ENCODE assay signal across 16 cellular contexts in genomic region chr9:35598863-35599590, GRCh38. TPM values are rescaled to one million over a fixed set of nuclear protein-coding genes. Genes with fewer than 3 reads are reported as not detected.
DNase-seq lines count a peak whose midpoint lies in the region; ATAC-seq and TF ChIP-seq lines count a peak whose summit lies in the region.
"Had no signal": no experiment of that assay in that cellular context is flagged by ENCODE, and none has a peak within 500 bp of the region (broad histone marks: within the 10 kb centered on the region; RNA-seq: fewer than 3 reads in every experiment).

No MANE protein-coding gene starts in this region.

- no peak for TF ChIP-seq POLR2A in breast epithelium (IDR thresholded peaks at IDR 0.05)
- no peak for TF ChIP-seq POLR2A in Peyer's patch (IDR thresholded peaks at IDR 0.05)

- no peaks in the 10 kb centered on the region for H3K27me3 ChIP-seq in mammary epithelial cell (ENCODE audit: insufficient read depth, low read length)
- no peaks in the 10 kb centered on the region for H3K27me3 ChIP-seq in breast epithelium
- no peaks in the 10 kb centered on the region for H3K27me3 ChIP-seq in Peyer's patch
- no peaks in the 10 kb centered on the region for H3K27me3 ChIP-seq in upper lobe of right lung

- dilution Hi-C loops in mammary epithelial cell (cut with HindIII; ENCODE audit: low sequenced_read_pairs): no loop called here

- in situ Hi-C loops in mammary epithelial cell (cut with MboI; ENCODE audit: low sequenced_read_pairs in 2 of 2): no loop called here

- no peak overlapping the region for H2AFZ ChIP-seq in mammary epithelial cell (ENCODE audit: low read depth, low read length)

- ATAC-seq in left lobe of liver (peak; percentile 8), upper lobe of right lung (peak; percentile 76), GM21737 (IDR thresholded peaks at IDR 0.05; ENCODE audit: unreplicated experiment) (no peak)
- ATAC-seq: activated naive CD4-positive, alpha-beta T cell treated with anti-CD3 and anti-CD28 coated beads, Interleukin-2, amount 50 U/mL, for 72 hours; K562 had no signal

- no peak overlapping the region for H3K4me2 ChIP-seq in mammary epithelial cell (ENCODE audit: insufficient read depth, low read depth, low read length)

- H3K4me3 ChIP-seq in mammary epithelial cell (replicated peaks in 1 of 3; ENCODE audit: insufficient read depth in 1 of 3, low read depth in 2 of 3, low read length in 3 of 3) (no peak overlapping the region), breast epithelium (no peak overlapping the region), Peyer's patch (no peak overlapping the region), upper lobe of right lung (no peak overlapping the region)
- H3K4me3 ChIP-seq: K562 had no signal

- WGBS in mammary epithelial cell (ENCODE audit: low coverage, missing lambda C conversion rate): 83% methylated on average over 8 of the region's 11 CpGs

- intact Hi-C loops in mammary epithelial cell (cut with micrococcal nuclease) (no loop called here), breast epithelium (cut with DNase I; ENCODE audit: low total_unique reads) (no loop called here), upper lobe of right lung (cut with DNase I) (no loop called here)

- DNase-seq in mammary epithelial cell (peak; percentile 10), breast epithelium (ENCODE audit: low spot score in 2 of 2) (no peak), Peyer's patch (peak in 2 of 3 donors; percentile 57 to 63), left lobe of liver (ENCODE audit: low spot score) (no peak), upper lobe of right lung (no peak), midbrain (lab: John Stamatoyannopoulos, UW) (no peak)
- DNase-seq in activated CD4-positive, alpha-beta T cell treated with anti-CD3 and anti-CD28 coated beads, Interleukin-2, amount 50 U/mL, for 4 hours: no peak
- DNase-seq: activated CD4-positive, alpha-beta T cell treated with anti-CD3 and anti-CD28 coated beads for 1 hour; HFFc6; NCI-H1930 had no signal

- H3K9me3 ChIP-seq in mammary epithelial cell (replicated peaks; ENCODE audit: insufficient read depth, low read length) (no peaks in the 10 kb centered on the region), breast epithelium (peaks cover under 1 to 8% of the 10 kb centered on the region in 2 donors), Peyer's patch (peaks cover 0 to 5% (median 0%) of the 10 kb centered on the region in 4 donors), upper lobe of right lung (peaks cover 1% of the 10 kb centered on the region)

- no peaks in the 10 kb centered on the region for H4K20me1 ChIP-seq in mammary epithelial cell (ENCODE audit: insufficient read depth, low read length)

- H3K36me3 ChIP-seq in mammary epithelial cell (ENCODE audit: insufficient read depth, low read length): no peaks in the 10 kb centered on the region
- no peaks in the 10 kb centered on the region for H3K36me3 ChIP-seq in breast epithelium
- H3K36me3 ChIP-seq in Peyer's patch: no peaks in the 10 kb centered on the region
- no peaks in the 10 kb centered on the region for H3K36me3 ChIP-seq in upper lobe of right lung

- H3K79me2 ChIP-seq in mammary epithelial cell (ENCODE audit: insufficient read depth, low read length): peaks cover 8% of the 10 kb centered on the region

- BruUV-seq in mammary epithelial cell (replicated peaks; lab: Mats Ljungman, UMichigan): no TSS peak

- H3K27ac ChIP-seq in mammary epithelial cell (ENCODE audit: insufficient read depth, low read depth, low read length): no peak overlapping the region
- H3K27ac ChIP-seq in breast epithelium: no peak overlapping the region
- H3K27ac ChIP-seq in Peyer's patch: peak overlapping the region in 1 of 4 donors; percentile 55
- no peak overlapping the region for H3K27ac ChIP-seq in upper lobe of right lung

- no peak overlapping the region for H3K9ac ChIP-seq in mammary epithelial cell (ENCODE audit: insufficient read depth, low read length)

- H3K4me1 ChIP-seq in mammary epithelial cell (ENCODE audit: insufficient read depth, low read length): peaks cover 10% of the 10 kb centered on the region
- no peaks in the 10 kb centered on the region for H3K4me1 ChIP-seq in breast epithelium
- peaks cover 0 to 8% (median 5%) of the 10 kb centered on the region in 4 donors for H3K4me1 ChIP-seq in Peyer's patch
- H3K4me1 ChIP-seq in upper lobe of right lung: peaks cover 11% of the 10 kb centered on the region

- CTCF ChIA-PET in mammary epithelial cell (lab: Charles Lee; ENCODE audit: low non-redundant PET): no interaction called here

- no peak for TF ChIP-seq CTCF in mammary epithelial cell (conservative IDR thresholded peaks at IDR 0.05 in 1 of 2, IDR thresholded peaks at IDR 0.05 in 1 of 2; ENCODE audit: extremely low read depth in 1 of 2, insufficient read depth in 1 of 2, low read depth in 1 of 2, low read length in 2 of 2)
- no peak for TF ChIP-seq CTCF in breast epithelium (IDR thresholded peaks at IDR 0.05)
- TF ChIP-seq CTCF in Peyer's patch (IDR thresholded peaks at IDR 0.05): no peak
- no peak for TF ChIP-seq CTCF in upper lobe of right lung (IDR thresholded peaks at IDR 0.05)

RNA-seq across cellular contexts. Expression of gene TESK1, which starts 6.0 kb away (rescaled TPM):
- total RNA-seq in mammary epithelial cell: 10 to 100 TPM; 22.7 to 37.9 TPM
- 13.1 TPM for polyA plus RNA-seq in mammary epithelial cell
- polyA minus RNA-seq in mammary epithelial cell: 24.4 TPM
- total RNA-seq in breast epithelium: 10 to 100 TPM; 26.5 to 50.4 (median 33.8) TPM
- 10 to 100 TPM; 21.5 to 85.1 (median 50.7) TPM for total RNA-seq in Peyer's patch
- total RNA-seq in left lobe of liver: 15.6 TPM
- total RNA-seq in upper lobe of right lung: 43.9 TPM

RNA-seq across cellular contexts. Expression of gene CD72, which starts 19.2 kb away (rescaled TPM):
- 1 to 10 TPM; 1.5 to 1.7 TPM for total RNA-seq in mammary epithelial cell
- polyA plus RNA-seq in mammary epithelial cell: 0.49 TPM
- polyA minus RNA-seq in mammary epithelial cell: not detected
- 1 to 10 TPM; 3.6 to 6.4 (median 5.1) TPM for total RNA-seq in breast epithelium
- 10 to 100 TPM in 1 of 4 donors, 1 to 10 TPM in 3; 2.3 to 62.7 (median 4.4) TPM for total RNA-seq in Peyer's patch
- 0.93 TPM for total RNA-seq in left lobe of liver
- 3.0 TPM for total RNA-seq in upper lobe of right lung

RNA-seq across cellular contexts. Expression of gene SIT1, which starts 51.7 kb away (rescaled TPM):
- total RNA-seq in mammary epithelial cell: not detected
- not detected for polyA plus RNA-seq in mammary epithelial cell
- polyA minus RNA-seq in mammary epithelial cell: not detected
- 1 to 10 TPM; 1.2 to 3.2 (median 1.3) TPM for total RNA-seq in breast epithelium
- total RNA-seq in Peyer's patch: 1 to 10 TPM in 1 of 4 donors, not detected in 3; 2.4 TPM
- 0.23 TPM for total RNA-seq in left lobe of liver
- 2.2 TPM for total RNA-seq in upper lobe of right lung
- total RNA-seq: astrocyte, chondrocyte, HFFc6, K562, pulmonary artery endothelial cell had no signal
- polyA plus RNA-seq: K562 had no signal

RNA-seq across cellular contexts. Expression of gene RMRP, which starts 58.8 kb away (rescaled TPM):
- total RNA-seq in mammary epithelial cell: over 10,000 TPM; 16,267 to 114,057 TPM
- polyA plus RNA-seq in mammary epithelial cell: 37.3 TPM
- 5,045 TPM for polyA minus RNA-seq in mammary epithelial cell
- 1,000 to 10,000 TPM; 1,664 to 2,064 (median 2,058) TPM for total RNA-seq in breast epithelium
- total RNA-seq in Peyer's patch: 1,000 to 10,000 TPM in 3 of 4 donors, not detected in 1; 1,673 to 3,824 (median 2,659) TPM
- 13,056 TPM for total RNA-seq in left lobe of liver
- total RNA-seq in upper lobe of right lung: 30,828 TPM

RNA-seq across cellular contexts. Expression of gene CCDC107, which starts 59.1 kb away (rescaled TPM):
- total RNA-seq in mammary epithelial cell (10 to 100 TPM; 16.3 TPM), breast epithelium (100 to 1,000 TPM in 1 of 3 donors, 10 to 100 TPM in 2; 18.3 to 102 (median 35.4) TPM), Peyer's patch (10 to 100 TPM; 14.0 to 21.9 (median 20.2) TPM), left lobe of liver (12.6 TPM), upper lobe of right lung (31.1 TPM)
- 13.4 TPM for polyA plus RNA-seq in mammary epithelial cell
- polyA minus RNA-seq in mammary epithelial cell: 2.9 TPM

Comparison
In these comparisons a context has a peak if more than half of its experiments do, and no peak if none do; other contexts are left out.
1. DNase-seq: peak in mammary epithelial cell (single experiment) and Peyer's patch (2 of 3); none in breast epithelium (0 of 2), left lobe of liver (single experiment), upper lobe of right lung (single experiment), activated CD4-positive, alpha-beta T cell treated with anti-CD3 and anti-CD28 coated beads, Interleukin-2, amount 50 U/mL, for 4 hours (0 of 2) and midbrain (single experiment).